Comparison of ENCODE assay signal across 27 cellular contexts in the genomic region with DNA sequence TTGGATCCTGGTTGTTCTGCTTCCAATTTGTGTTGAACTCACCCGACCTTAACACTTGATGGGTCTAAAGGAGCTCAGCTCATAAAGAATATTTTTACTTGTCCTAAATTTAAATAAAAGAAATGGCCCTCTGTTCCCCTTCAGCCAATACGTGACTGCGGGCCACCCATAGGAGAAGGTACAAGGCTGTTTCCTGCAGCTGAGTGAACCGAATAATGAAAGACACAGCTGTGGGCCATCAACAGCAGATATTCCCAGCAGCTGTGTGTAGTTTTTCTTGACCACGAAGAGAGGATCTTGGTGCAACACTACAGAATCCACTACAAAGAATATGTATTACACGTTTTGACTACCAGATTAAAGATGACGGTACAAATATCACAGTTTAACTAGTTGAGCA.
"Had no signal": no experiment of that assay in that cellular context is flagged by ENCODE, and none has a peak within 500 bp of the region (broad histone marks: within the 10 kb centered on the region; RNA-seq: fewer than 3 reads in every experiment).

No MANE protein-coding gene starts in this region.

- DNase-seq: colonic mucosa; cortex of kidney; effector CD8-positive, alpha-beta T cell; effector memory CD8-positive, alpha-beta T cell; endodermal cell; erythroblast; esophagus squamous epithelium; foreskin fibroblast; foreskin melanocyte; gastrocnemius medialis; glutamatergic neuron; head of caudate nucleus; heart right ventricle; hippocampal formation; left cardiac atrium; left lung; left ventricle myocardium superior; lower lobe of right lung; mesenchymal stem cell; mucosa of descending colon; naive B cell had no signal

- H3K36me3 Mint-ChIP-seq: mesothelial cell of epicardium, naive B cell had no signal

- H3K27me3 Mint-ChIP-seq: dendritic cell treated with granulocyte-macrophage colony-stimulating factor and Interleukin-4, amounts not matched to agents 40 ng/mL and 50 ng/mL, for 4 days; effector memory CD8-positive, alpha-beta T cell; naive B cell had no signal

- H3K36me3 ChIP-seq: colonic mucosa, esophagus squamous epithelium, gastrocnemius medialis, heart right ventricle, left lung, lower lobe of right lung had no signal

- H3K4me3 Mint-ChIP-seq: dendritic cell treated with granulocyte-macrophage colony-stimulating factor and Interleukin-4, amounts not matched to agents 40 ng/mL and 50 ng/mL, for 4 days; effector memory CD8-positive, alpha-beta T cell; endodermal cell; mesothelial cell of epicardium; naive B cell had no signal

- H3K4me1 Mint-ChIP-seq: endodermal cell, mesothelial cell of epicardium, naive B cell had no signal

- H3K27ac Mint-ChIP-seq: dendritic cell treated with granulocyte-macrophage colony-stimulating factor and Interleukin-4, amounts not matched to agents 40 ng/mL and 50 ng/mL, for 4 days; effector memory CD8-positive, alpha-beta T cell; endodermal cell; mesothelial cell of epicardium; naive B cell had no signal

- H3K27ac ChIP-seq: colonic mucosa, esophagus squamous epithelium, gastrocnemius medialis, heart right ventricle, left lung, lower lobe of right lung had no signal

- H3K4me3 ChIP-seq: colonic mucosa, esophagus squamous epithelium, gastrocnemius medialis, heart right ventricle, left lung, lower lobe of right lung, mucosa of descending colon had no signal

- H3K27me3 ChIP-seq: colonic mucosa, esophagus squamous epithelium, gastrocnemius medialis, heart right ventricle, left lung had no signal

- ATAC-seq: effector memory CD8-positive, alpha-beta T cell; esophagus mucosa; gastrocnemius medialis; heart right ventricle; left cardiac atrium; left lung; left ventricle myocardium superior; lower lobe of right lung; mucosa of descending colon had no signal

- H3K4me1 ChIP-seq: colonic mucosa, esophagus squamous epithelium, gastrocnemius medialis, heart right ventricle, left lung, lower lobe of right lung had no signal

- FAIRE-seq: endometrium, islet of Langerhans, keratinocyte had no signal

- H3K9me3 ChIP-seq: colonic mucosa, esophagus squamous epithelium, gastrocnemius medialis, mucosa of descending colon had no signal
